ENCODE assay signal across 1 cellular context in the genomic region with DNA sequence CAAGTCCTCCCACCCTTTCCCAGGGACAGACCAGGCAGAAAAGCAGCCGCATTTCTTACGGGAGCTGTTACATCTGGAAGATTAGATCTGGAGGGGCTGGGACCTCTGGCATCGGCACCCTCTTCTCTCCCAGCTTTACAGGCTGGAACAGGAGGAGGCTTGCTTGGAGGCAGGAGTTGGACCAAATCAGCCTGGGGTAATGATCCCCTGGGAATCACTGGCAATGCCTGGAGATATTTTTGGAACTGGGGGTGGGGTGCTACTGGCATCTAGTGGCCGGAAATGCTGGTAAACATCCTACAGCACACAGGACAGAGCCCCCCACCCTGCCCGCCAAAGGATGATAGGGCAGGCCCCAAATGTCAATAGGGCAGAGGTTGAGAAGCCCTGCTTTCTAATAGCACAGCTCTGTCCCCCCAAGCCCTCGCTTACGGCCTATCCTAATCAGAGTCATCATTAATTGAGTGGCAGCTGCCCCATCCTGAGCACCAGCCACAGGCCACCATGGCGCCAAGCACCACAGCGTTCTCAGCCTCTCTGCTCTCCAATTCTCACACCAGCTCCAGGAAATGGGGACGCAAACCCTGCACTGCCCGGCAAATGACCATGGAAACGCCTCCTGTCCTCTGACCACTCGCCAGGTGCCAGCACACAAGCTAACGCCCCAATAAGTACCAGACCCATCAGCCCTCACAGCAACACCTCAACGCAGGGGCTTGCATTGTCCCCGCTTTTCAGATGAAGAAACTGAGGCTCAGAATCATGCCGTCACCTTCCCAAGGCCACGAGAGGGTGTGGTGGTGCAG.
TF ChIP-seq lines count a peak whose summit lies in the region.

No MANE protein-coding gene starts in this region.

TF ChIP-seq in Ishikawa, 13 proteins besides CTCF, POLR2A, EP300 and RAD21:
- no peak for TF ChIP-seq ZBTB7A (IDR thresholded peaks at IDR 0.05; ENCODE audit: low read depth)
- TF ChIP-seq TEAD4 (IDR thresholded peaks at IDR 0.05) = no peak
- TF ChIP-seq, protein P1, sequence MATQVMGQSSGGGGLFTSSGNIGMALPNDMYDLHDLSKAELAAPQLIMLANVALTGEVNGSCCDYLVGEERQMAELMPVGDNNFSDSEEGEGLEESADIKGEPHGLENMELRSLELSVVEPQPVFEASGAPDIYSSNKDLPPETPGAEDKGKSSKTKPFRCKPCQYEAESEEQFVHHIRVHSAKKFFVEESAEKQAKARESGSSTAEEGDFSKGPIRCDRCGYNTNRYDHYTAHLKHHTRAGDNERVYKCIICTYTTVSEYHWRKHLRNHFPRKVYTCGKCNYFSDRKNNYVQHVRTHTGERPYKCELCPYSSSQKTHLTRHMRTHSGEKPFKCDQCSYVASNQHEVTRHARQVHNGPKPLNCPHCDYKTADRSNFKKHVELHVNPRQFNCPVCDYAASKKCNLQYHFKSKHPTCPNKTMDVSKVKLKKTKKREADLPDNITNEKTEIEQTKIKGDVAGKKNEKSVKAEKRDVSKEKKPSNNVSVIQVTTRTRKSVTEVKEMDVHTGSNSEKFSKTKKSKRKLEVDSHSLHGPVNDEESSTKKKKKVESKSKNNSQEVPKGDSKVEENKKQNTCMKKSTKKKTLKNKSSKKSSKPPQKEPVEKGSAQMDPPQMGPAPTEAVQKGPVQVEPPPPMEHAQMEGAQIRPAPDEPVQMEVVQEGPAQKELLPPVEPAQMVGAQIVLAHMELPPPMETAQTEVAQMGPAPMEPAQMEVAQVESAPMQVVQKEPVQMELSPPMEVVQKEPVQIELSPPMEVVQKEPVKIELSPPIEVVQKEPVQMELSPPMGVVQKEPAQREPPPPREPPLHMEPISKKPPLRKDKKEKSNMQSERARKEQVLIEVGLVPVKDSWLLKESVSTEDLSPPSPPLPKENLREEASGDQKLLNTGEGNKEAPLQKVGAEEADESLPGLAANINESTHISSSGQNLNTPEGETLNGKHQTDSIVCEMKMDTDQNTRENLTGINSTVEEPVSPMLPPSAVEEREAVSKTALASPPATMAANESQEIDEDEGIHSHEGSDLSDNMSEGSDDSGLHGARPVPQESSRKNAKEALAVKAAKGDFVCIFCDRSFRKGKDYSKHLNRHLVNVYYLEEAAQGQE (IDR thresholded peaks at IDR 0.05; ENCODE audit: low read depth) = no peak
- TF ChIP-seq CREB1 (IDR thresholded peaks at IDR 0.05; ENCODE audit: low read depth) = no peak
- TF ChIP-seq, protein P2, sequence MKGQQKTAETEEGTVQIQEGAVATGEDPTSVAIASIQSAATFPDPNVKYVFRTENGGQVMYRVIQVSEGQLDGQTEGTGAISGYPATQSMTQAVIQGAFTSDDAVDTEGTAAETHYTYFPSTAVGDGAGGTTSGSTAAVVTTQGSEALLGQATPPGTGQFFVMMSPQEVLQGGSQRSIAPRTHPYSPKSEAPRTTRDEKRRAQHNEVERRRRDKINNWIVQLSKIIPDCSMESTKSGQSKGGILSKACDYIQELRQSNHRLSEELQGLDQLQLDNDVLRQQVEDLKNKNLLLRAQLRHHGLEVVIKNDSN (IDR thresholded peaks at IDR 0.05) = no peak
- TF ChIP-seq NFIC (IDR thresholded peaks at IDR 0.05) = no peak
- TF ChIP-seq TAF1 (IDR thresholded peaks at IDR 0.05; ENCODE audit: low read depth) = no peak
- TF ChIP-seq CEBPB (IDR thresholded peaks at IDR 0.05) = no peak
